1 cellular context compared by ENCODE assay signal in genomic region chr4:40984051-40984450, GRCh38.
TF ChIP-seq lines count a peak whose summit lies in the region.

No MANE protein-coding gene starts in this region.

TF ChIP-seq in WTC11, 78 proteins besides CTCF, POLR2A, EP300 and RAD21 (continued from another document):
- no peak for TF ChIP-seq IRF2 (CRISPR knock-in tag; IDR thresholded peaks at IDR 0.05; ENCODE audit: borderline replicate concordance, low read depth)
- no peak for TF ChIP-seq KAT7 (CRISPR knock-in tag; IDR thresholded peaks at IDR 0.05; ENCODE audit: borderline replicate concordance)
- TF ChIP-seq NFATC4 (CRISPR knock-in tag; IDR thresholded peaks at IDR 0.05) = no peak
- TF ChIP-seq GRHL2 (CRISPR knock-in tag; IDR thresholded peaks at IDR 0.05; ENCODE audit: insufficient replicate concordance, severe bottlenecking) = no peak
- TF ChIP-seq ZNF263 (CRISPR knock-in tag; IDR thresholded peaks at IDR 0.05; ENCODE audit: low read depth) = no peak
- no peak for TF ChIP-seq AFF4 (CRISPR knock-in tag; IDR thresholded peaks at IDR 0.05; ENCODE audit: borderline replicate concordance)
- TF ChIP-seq STAT6 (CRISPR knock-in tag; conservative IDR thresholded peaks at IDR 0.05; ENCODE audit: low read depth) = no peak
- no peak for TF ChIP-seq ZNF232 (CRISPR knock-in tag; IDR thresholded peaks at IDR 0.05)
- no peak for TF ChIP-seq USF2 (CRISPR knock-in tag; IDR thresholded peaks at IDR 0.05)
- TF ChIP-seq RELA (CRISPR knock-in tag; IDR thresholded peaks at IDR 0.05; ENCODE audit: borderline replicate concordance) = no peak
- no peak for TF ChIP-seq FOXJ3 (CRISPR knock-in tag; IDR thresholded peaks at IDR 0.05; ENCODE audit: borderline replicate concordance)
TF ChIP-seq in WTC11: peak in this region for 0.
